Comparison of ENCODE assay signal across 7 cellular contexts in the genomic region with DNA sequence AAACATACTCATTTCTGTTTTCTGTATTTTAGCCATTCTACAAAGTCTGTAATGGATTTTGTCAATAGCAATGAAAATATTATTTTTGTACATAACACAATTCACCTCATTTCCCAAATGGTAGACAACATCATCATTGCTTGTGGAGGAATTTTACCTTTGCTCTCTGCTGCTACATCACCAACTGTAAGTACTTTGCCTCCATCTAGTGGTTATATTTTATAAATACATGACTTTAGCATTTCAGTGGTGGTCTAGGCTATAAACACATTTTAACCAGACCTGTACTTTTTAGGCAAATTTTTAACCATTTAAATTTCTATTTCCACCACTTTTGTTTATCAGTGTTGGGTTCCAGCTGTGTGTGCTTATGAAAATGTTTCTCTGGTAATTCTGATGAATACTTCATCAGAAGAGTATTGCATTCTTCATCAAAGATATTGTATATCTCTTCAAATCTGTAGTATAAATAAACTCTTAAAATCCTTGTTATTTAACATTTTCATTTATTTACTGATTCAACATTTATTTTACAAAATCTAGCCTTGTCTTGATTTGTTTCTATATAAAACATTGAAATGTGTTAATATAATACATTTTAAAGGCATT.
DNase-seq lines count a peak whose midpoint lies in the region; ATAC-seq, FAIRE-seq and TF ChIP-seq lines count a peak whose summit lies in the region.

No MANE protein-coding gene starts in this region.

- TF ChIP-seq RAD21 in H1 (IDR thresholded peaks at IDR 0.05 in 1 of 2, conservative IDR thresholded peaks at IDR 0.05 in 1 of 2; ENCODE audit: low read depth in 2 of 2, low read length in 2 of 2), result peak; percentile 85 to 86

- no peak overlapping the region for H2BK20ac ChIP-seq in H1 (ENCODE audit: low read length)

- TF ChIP-seq CTCF in GM12872 (IDR thresholded peaks at IDR 0.05; ENCODE audit: insufficient read depth, low read depth, low read length), result peak; percentile 49; the same call in 2 of the 3 replicates
- peak; percentile 86 for TF ChIP-seq CTCF in OCI-LY3 (IDR thresholded peaks at IDR 0.05; ENCODE audit: low read depth, low read length)
- TF ChIP-seq CTCF in H1 (IDR thresholded peaks at IDR 0.05; ENCODE audit: control extremely low read depth in 1 of 3, insufficient read depth in 1 of 3, low read depth in 1 of 3, low read length in 3 of 3), result peak in 2 of 3 experiments; percentile 40 to 52; a peak in 2 of 4 replicates

- H3K36me3 ChIP-seq in OCI-LY3 (replicated peaks; ENCODE audit: low read depth, low read length) (no peaks in the 10 kb centered on the region), H1 (ENCODE audit: control insufficient read depth in 2 of 4, insufficient read depth in 4 of 4, low read length in 3 of 4) (peaks cover 0 to 3% (median 0%) of the 10 kb centered on the region in 4 experiments; a peak in 2 of 8 replicates)

- no peaks in the 10 kb centered on the region for H3K9me3 Mint-ChIP-seq in naive B cell

- POLR2A ChIA-PET in H1 (lab: Charles Lee; ENCODE audit: partially characterized antibody), result no interaction called here

- no peaks in the 10 kb centered on the region for H3K23me2 ChIP-seq in H1 (ENCODE audit: low read depth, low read length)

- H2BK120ac ChIP-seq in H1 (replicated peaks; ENCODE audit: low read depth, low read length), result no peak overlapping the region

- no peak overlapping the region for H2BK5ac ChIP-seq in H1 (ENCODE audit: low read depth, low read length)

- no peak overlapping the region for H2AK5ac ChIP-seq in H1 (ENCODE audit: low read depth, low read length)

- no peaks in the 10 kb centered on the region for H3K36me3 Mint-ChIP-seq in naive B cell

- no peak overlapping the region for H3K4me3 Mint-ChIP-seq in naive B cell

- DNase-seq in HT-29 (ENCODE audit: low spot score) (peak; percentile 65), H1 (ENCODE audit: low read depth in 1 of 2, low spot score in 2 of 2) (no peak), naive B cell (peak; percentile 43)
- no peak for DNase-seq in stimulated activated CD4-positive, alpha-beta T cell treated with anti-CD3 and anti-CD28 coated beads, Interleukin-15, amount 100 ng/mL, for 24 hours

- H3K79me2 ChIP-seq in OCI-LY3 (ENCODE audit: low read length), result no peaks in the 10 kb centered on the region
- no peaks in the 10 kb centered on the region for H3K79me2 ChIP-seq in H1 (ENCODE audit: control insufficient read depth in 1 of 2, insufficient read depth in 2 of 2, low read length in 2 of 2)

- H3K27me3 ChIP-seq in OCI-LY3 (ENCODE audit: low read depth, low read length) (no peaks in the 10 kb centered on the region), H1 (replicated peaks in 1 of 4; ENCODE audit: control insufficient read depth in 3 of 4, extremely low read depth in 1 of 4, insufficient read depth in 3 of 4, low read length in 3 of 4) (no peaks in the 10 kb centered on the region)

- no peak overlapping the region for H4K91ac ChIP-seq in H1 (replicated peaks; ENCODE audit: insufficient read length, low read length)

- CTCF ChIA-PET in H1 (lab: Charles Lee; ENCODE audit: partially characterized antibody), result interaction anchor here (0.6 to 1.4 kb wide), 21 partner anchors 9 to 1289 kb away, joined by 3 to 4 read pairs (median 3); no protein-coding TSS in a partner anchor

- no peak overlapping the region for H3K23ac ChIP-seq in H1 (ENCODE audit: insufficient read length)

- H3K4me2 ChIP-seq in OCI-LY3 (ENCODE audit: low read length), result peak overlapping the region; percentile 49; the same call in 1 of the 2 replicates
- H3K4me2 ChIP-seq in H1 (ENCODE audit: insufficient read depth in 1 of 2, low read depth in 2 of 2, low read length in 2 of 2), result no peak overlapping the region

- H3K27ac Mint-ChIP-seq in naive B cell, result no peak overlapping the region

- H3K14ac ChIP-seq in H1 (ENCODE audit: insufficient read length), result no peak overlapping the region

- H4K5ac ChIP-seq in H1 (ENCODE audit: insufficient read length, low read depth, low read length), result no peak overlapping the region

- no peak for TF ChIP-seq POLR2A in H1 (IDR thresholded peaks at IDR 0.05; ENCODE audit: control extremely low read depth in 1 of 2, low read depth in 2 of 2, low read length in 2 of 2)

- no peaks in the 10 kb centered on the region for H3K79me1 ChIP-seq in H1 (ENCODE audit: low read depth, low read length)

- H3K18ac ChIP-seq in H1 (ENCODE audit: extremely low read depth, low read length), result no peak overlapping the region

- H2BK15ac ChIP-seq in H1 (ENCODE audit: low read length), result no peak overlapping the region

- no peak overlapping the region for H3K4ac ChIP-seq in H1 (replicated peaks; ENCODE audit: insufficient read length, low read depth, low read length)

- H3K27ac ChIP-seq in OCI-LY3 (ENCODE audit: low read length) (peak overlapping the region; percentile 69; the same call in 1 of the 2 replicates), H1 (ENCODE audit: low read depth, low read length) (no peak overlapping the region)

- H3K4me1 ChIP-seq in OCI-LY3 (ENCODE audit: low read length) (peaks cover 43% of the 10 kb centered on the region), H1 (replicated peaks in 1 of 4; ENCODE audit: control insufficient read depth in 3 of 4, insufficient read depth in 4 of 4, low read length in 3 of 4) (peaks cover 0 to 2% (median 0%) of the 10 kb centered on the region in 4 experiments; a peak in 1 of 7 replicates)

- no peak for FAIRE-seq in H1 (lab: Jason Lieb, UNC)

- ATAC-seq in GM21619 (IDR thresholded peaks at IDR 0.05; ENCODE audit: unreplicated experiment) (peak; percentile 67), naive B cell (ENCODE audit: low read depth in 2 of 2) (peak; percentile 40 to 55)

- peaks cover 5 to 6% (median 6%) of the 10 kb centered on the region in 3 donors for H3K4me1 Mint-ChIP-seq in naive B cell

- no peak overlapping the region for H4K8ac ChIP-seq in H1 (ENCODE audit: extremely low read depth, insufficient read depth, low read length)

- H3K27me3 Mint-ChIP-seq in naive B cell, result no peaks in the 10 kb centered on the region

- H2AFZ ChIP-seq in OCI-LY3 (ENCODE audit: low read depth, low read length) (no peak overlapping the region), H1 (ENCODE audit: low read length) (no peak overlapping the region)

- H3K4me3 ChIP-seq in OCI-LY3 (ENCODE audit: low read length) (no peak overlapping the region), H1 (ENCODE audit: extremely low read depth in 1 of 4, insufficient read depth in 2 of 4, low read depth in 3 of 4, low read length in 4 of 4) (no peak overlapping the region)

- TF ChIP-seq EP300 in H1 (IDR thresholded peaks at IDR 0.05; ENCODE audit: borderline replicate concordance in 1 of 2, low read depth in 2 of 2, low read length in 2 of 2), result no peak

- no peak overlapping the region for H2BK12ac ChIP-seq in H1 (ENCODE audit: low read depth, low read length)

- H3K9ac ChIP-seq in OCI-LY3 (ENCODE audit: low read length) (no peak overlapping the region), H1 (replicated peaks in 1 of 4; ENCODE audit: extremely low read depth in 1 of 4, low read depth in 3 of 4, low read length in 3 of 4) (no peak overlapping the region)

- no peak overlapping the region for H3K56ac ChIP-seq in H1 (replicated peaks; ENCODE audit: insufficient read length, low read depth, low read length)

- H3K9me3 ChIP-seq in OCI-LY3 (ENCODE audit: insufficient read depth, low read length) (no peaks in the 10 kb centered on the region), H1 (ENCODE audit: insufficient read depth in 2 of 2, low read depth in 1 of 2, low read length in 1 of 2) (no peaks in the 10 kb centered on the region)

- no peaks in the 10 kb centered on the region for H4K20me1 ChIP-seq in OCI-LY3 (ENCODE audit: insufficient read depth, low read length)
- H4K20me1 ChIP-seq in H1 (replicated peaks in 1 of 2; ENCODE audit: control insufficient read depth in 1 of 2, insufficient read depth in 2 of 2, low read length in 2 of 2), result no peaks in the 10 kb centered on the region

TF ChIP-seq in H1, 55 proteins besides CTCF, POLR2A, EP300 and RAD21:
- TF ChIP-seq YY1 (IDR thresholded peaks at IDR 0.05; ENCODE audit: low read depth, low read length), result no peak
- TF ChIP-seq GTF2F1 (IDR thresholded peaks at IDR 0.05; ENCODE audit: borderline replicate concordance, low read depth, low read length), result no peak
- no peak for TF ChIP-seq USF2 (IDR thresholded peaks at IDR 0.05; ENCODE audit: low read length)

Comparison
In these comparisons a context has a peak if more than half of its experiments do, and no peak if none do; other contexts are left out.
1. DNase-seq: peak in HT-29 (single experiment) and naive B cell (single experiment); none in H1 (0 of 2) and stimulated activated CD4-positive, alpha-beta T cell treated with anti-CD3 and anti-CD28 coated beads, Interleukin-15, amount 100 ng/mL, for 24 hours (single experiment).
2. Peak in every context shown above with its lines, with median percentiles within 50 percentile points of each other: CTCF ChIP-seq.